9 cellular contexts compared by ENCODE assay signal in the genomic region with DNA sequence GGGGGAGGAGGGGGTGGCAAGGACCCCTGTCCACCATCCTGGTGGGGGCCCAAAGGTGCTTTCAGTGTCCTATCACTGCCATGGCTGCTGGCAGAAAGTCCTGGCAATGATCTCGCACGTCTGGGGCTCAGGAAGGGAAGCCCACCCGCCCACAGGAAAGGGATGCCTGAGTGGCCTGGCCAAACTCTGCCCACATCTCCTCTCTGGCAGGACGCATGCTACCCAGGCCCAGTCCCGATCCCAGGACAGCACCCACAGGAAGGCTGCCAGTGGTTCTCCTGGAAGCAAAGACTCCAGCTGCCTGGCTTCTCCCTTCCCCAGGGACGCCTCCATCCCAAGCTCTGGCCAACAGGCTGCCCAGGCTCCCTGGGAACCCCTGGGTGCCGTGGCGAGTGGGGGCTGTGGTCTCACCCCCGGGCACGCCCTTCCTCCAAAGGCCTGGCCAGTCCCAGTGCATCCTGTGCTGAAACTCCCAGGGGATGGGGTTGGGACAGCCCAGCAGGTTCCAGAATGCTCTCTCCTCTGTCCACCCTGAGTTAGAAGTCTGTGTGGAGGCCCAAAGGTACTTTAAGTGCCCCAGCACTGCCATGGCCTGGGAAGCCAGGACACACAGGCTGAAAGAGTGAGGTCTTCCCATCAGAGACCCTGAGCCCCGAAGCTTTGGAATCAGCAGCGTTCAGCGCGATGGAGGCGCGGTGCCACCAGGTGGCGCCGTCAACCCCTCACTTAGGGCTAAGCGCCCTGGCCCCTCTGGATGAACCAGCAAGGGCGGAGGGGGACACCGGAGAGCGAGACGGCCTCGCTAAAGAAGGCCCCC. TPM values are rescaled to one million over a fixed set of nuclear protein-coding genes. Genes with fewer than 3 reads are reported as not detected.
DNase-seq lines count a peak whose midpoint lies in the region; ATAC-seq lines count a peak whose summit lies in the region.
"Had no signal": no experiment of that assay in that cellular context is flagged by ENCODE, and none has a peak within 500 bp of the region (broad histone marks: within the 10 kb centered on the region; RNA-seq: fewer than 3 reads in every experiment).

No MANE protein-coding gene starts in this region.

- H3K27me3 Mint-ChIP-seq in activated CD8-positive, alpha-beta T cell treated with anti-CD3 and anti-CD28 coated beads, Interleukin-2, amount 10 ng/mL, durations not matched to agents 7 days and 5 days (ENCODE audit: low read depth), result peaks cover 19% of the 10 kb centered on the region
- H3K27me3 Mint-ChIP-seq in effector memory CD8-positive, alpha-beta T cell, result peaks cover 6 to 16% of the 10 kb centered on the region in 2 donors
- H3K27me3 Mint-ChIP-seq: activated naive CD4-positive, alpha-beta T cell treated with anti-CD3 and anti-CD28 coated beads, Interleukin-2, amount 50 U/mL, for 24 hours had no signal

- ATAC-seq in HG02678 (IDR thresholded peaks at IDR 0.05; ENCODE audit: unreplicated experiment), result peak; percentile 62
- peak; percentile 93 for ATAC-seq in activated CD8-positive, alpha-beta T cell treated with anti-CD3 and anti-CD28 coated beads, Interleukin-2, amount 10 ng/mL, durations not matched to agents 7 days and 5 days
- peak; percentile 95 for ATAC-seq in effector memory CD8-positive, alpha-beta T cell (replicated peaks)
- ATAC-seq in HG03378 (IDR thresholded peaks at IDR 0.05; ENCODE audit: unreplicated experiment), result no peak

- no peaks in the 10 kb centered on the region for H3K9me3 Mint-ChIP-seq in activated CD8-positive, alpha-beta T cell treated with anti-CD3 and anti-CD28 coated beads, Interleukin-2, amount 10 ng/mL, durations not matched to agents 7 days and 5 days (ENCODE audit: insufficient read depth)
- H3K9me3 Mint-ChIP-seq in effector memory CD8-positive, alpha-beta T cell, result no peaks in the 10 kb centered on the region
- H3K9me3 Mint-ChIP-seq: activated naive CD4-positive, alpha-beta T cell treated with anti-CD3 and anti-CD28 coated beads, Interleukin-2, amount 50 U/mL, for 24 hours had no signal

- POLR2A ChIA-PET in activated CD8-positive, alpha-beta T cell treated with anti-CD3 and anti-CD28 coated beads, Interleukin-2, amount 10 ng/mL, durations not matched to agents 7 days and 5 days (lab: Charles Lee), result interaction anchor here (1.0 kb wide), 1 partner anchor 233 kb away, joined by 3 read pairs; no protein-coding TSS in a partner anchor

- H3K4me1 Mint-ChIP-seq in activated CD8-positive, alpha-beta T cell treated with anti-CD3 and anti-CD28 coated beads, Interleukin-2, amount 10 ng/mL, durations not matched to agents 7 days and 5 days (ENCODE audit: low read depth), result peaks cover 15% of the 10 kb centered on the region
- peaks cover 9 to 10% of the 10 kb centered on the region in 2 donors for H3K4me1 Mint-ChIP-seq in effector memory CD8-positive, alpha-beta T cell (ENCODE audit: low read depth in 2 of 2)

- CTCF ChIA-PET in activated CD8-positive, alpha-beta T cell treated with anti-CD3 and anti-CD28 coated beads, Interleukin-2, amount 10 ng/mL, durations not matched to agents 7 days and 5 days (lab: Charles Lee), result interaction anchor here (0.6 to 6.7 kb wide), 44 partner anchors 10 to 284 kb away, joined by 3 to 97 read pairs (median 5); a partner anchor contains a TSS

- H3K36me3 Mint-ChIP-seq in activated CD8-positive, alpha-beta T cell treated with anti-CD3 and anti-CD28 coated beads, Interleukin-2, amount 10 ng/mL, durations not matched to agents 7 days and 5 days (ENCODE audit: low read depth), result no peaks in the 10 kb centered on the region
- H3K36me3 Mint-ChIP-seq in effector memory CD8-positive, alpha-beta T cell (ENCODE audit: insufficient read depth), result no peaks in the 10 kb centered on the region
- H3K36me3 Mint-ChIP-seq: activated naive CD4-positive, alpha-beta T cell treated with anti-CD3 and anti-CD28 coated beads, Interleukin-2, amount 50 U/mL, for 24 hours had no signal

- DNase-seq in DMS153 (lab: John Stamatoyannopoulos, UW), result peak; percentile 22
- peak; percentile 94 for DNase-seq in NCI-H82 (lab: John Stamatoyannopoulos, UW)
- peak; percentile 77 for DNase-seq in activated CD8-positive, alpha-beta T cell treated with anti-CD3 and anti-CD28 coated beads, Interleukin-2, amount 10 ng/mL, durations not matched to agents 7 days and 5 days
- peak; percentile 68 to 71 (median 70) for DNase-seq in effector memory CD8-positive, alpha-beta T cell
- DNase-seq in middle frontal gyrus (ENCODE audit: extremely low spot score, low spot score), result peak; percentile 29
- DNase-seq in stimulated activated CD8-positive, alpha-beta memory T cell treated with anti-CD3 and anti-CD28 coated beads, Interleukin-4, amount 100 ng/mL, for 4 hours (ENCODE audit: low read depth in 2 of 2, low spot score in 1 of 2), result peak; percentile 44 to 45

- no peak overlapping the region for H3K27ac Mint-ChIP-seq in activated CD8-positive, alpha-beta T cell treated with anti-CD3 and anti-CD28 coated beads, Interleukin-2, amount 10 ng/mL, durations not matched to agents 7 days and 5 days
- peak overlapping the region in 1 of 2 donors; percentile 53 for H3K27ac Mint-ChIP-seq in effector memory CD8-positive, alpha-beta T cell
- H3K27ac Mint-ChIP-seq: activated naive CD4-positive, alpha-beta T cell treated with anti-CD3 and anti-CD28 coated beads, Interleukin-2, amount 50 U/mL, for 24 hours had no signal

- no peak overlapping the region for H3K4me3 Mint-ChIP-seq in activated CD8-positive, alpha-beta T cell treated with anti-CD3 and anti-CD28 coated beads, Interleukin-2, amount 10 ng/mL, durations not matched to agents 7 days and 5 days
- H3K4me3 Mint-ChIP-seq in effector memory CD8-positive, alpha-beta T cell, result peak overlapping the region in 1 of 2 donors; percentile 35
- H3K4me3 Mint-ChIP-seq: activated naive CD4-positive, alpha-beta T cell treated with anti-CD3 and anti-CD28 coated beads, Interleukin-2, amount 50 U/mL, for 24 hours had no signal

RNA-seq across cellular contexts. Expression of a gene that starts 29.8 kb away (rescaled TPM):
- total RNA-seq in activated CD8-positive, alpha-beta T cell treated with anti-CD3 and anti-CD28 coated beads, Interleukin-2, amount 10 ng/mL, durations not matched to agents 7 days and 5 days, result 10 to 100 TPM; 33.0 to 35.6 TPM

Comparison
In these comparisons a context has a peak if more than half of its experiments do, and no peak if none do; other contexts are left out.
1. DNase-seq: peak in every context shown above with its lines; median percentile 94 in NCI-H82; 77 in activated CD8-positive, alpha-beta T cell treated with anti-CD3 and anti-CD28 coated beads, Interleukin-2, amount 10 ng/mL, durations not matched to agents 7 days and 5 days; 70 in effector memory CD8-positive, alpha-beta T cell; 44 in stimulated activated CD8-positive, alpha-beta memory T cell treated with anti-CD3 and anti-CD28 coated beads, Interleukin-4, amount 100 ng/mL, for 4 hours; 29 in middle frontal gyrus; 22 in DMS153.